Comparison of ENCODE assay signal across 10 cellular contexts in genomic region chr10:119893845-119894427, GRCh38. TPM values are rescaled to one million over a fixed set of nuclear protein-coding genes. Genes with fewer than 3 reads are reported as not detected.
DNase-seq lines count a peak whose midpoint lies in the region; ATAC-seq and TF ChIP-seq lines count a peak whose summit lies in the region.
"Had no signal": no experiment of that assay in that cellular context is flagged by ENCODE, and none has a peak within 500 bp of the region (broad histone marks: within the 10 kb centered on the region; RNA-seq: fewer than 3 reads in every experiment).

No MANE protein-coding gene starts in this region.

- H3K9ac ChIP-seq in DND-41 (ENCODE audit: low read depth, low read length) = peak overlapping the region; percentile 82; the same call in 1 of the 2 replicates
- H3K9ac ChIP-seq in OCI-LY1 (ENCODE audit: low read length) = no peak overlapping the region; the same call in 1 of the 2 replicates

- H3F3A ChIP-seq in OCI-LY1 (ENCODE audit: insufficient read depth, low read length) = no peaks in the 10 kb centered on the region

- peaks cover 20% of the 10 kb centered on the region for H3K36me3 Mint-ChIP-seq in effector memory CD8-positive, alpha-beta T cell (ENCODE audit: insufficient read depth)
- peaks cover 7% of the 10 kb centered on the region for H3K36me3 Mint-ChIP-seq in osteocyte (ENCODE audit: unreplicated experiment)

- H3K4me2 ChIP-seq in DND-41 (ENCODE audit: insufficient read depth, low read length) = peak overlapping the region; percentile 78
- H3K4me2 ChIP-seq in OCI-LY1 (ENCODE audit: low read length) = peak overlapping the region; percentile 96

- no peaks in the 10 kb centered on the region for H3K27me3 ChIP-seq in DND-41 (ENCODE audit: insufficient read depth, low read length, poor library complexity)
- H3K27me3 ChIP-seq in OCI-LY1 (ENCODE audit: insufficient read depth, low read length) = no peaks in the 10 kb centered on the region

- no peak for TF ChIP-seq CTCF in DND-41 (IDR thresholded peaks at IDR 0.05; ENCODE audit: borderline replicate concordance, extremely low read depth, low read length, poor library complexity, severe bottlenecking)
- TF ChIP-seq CTCF in OCI-LY1 (IDR thresholded peaks at IDR 0.05; ENCODE audit: low read length) = no peak
- no peak for TF ChIP-seq CTCF in osteocyte (IDR thresholded peaks at IDR 0.05)

- H3K27me3 Mint-ChIP-seq in effector memory CD8-positive, alpha-beta T cell = no peaks in the 10 kb centered on the region
- H3K27me3 Mint-ChIP-seq in osteocyte (ENCODE audit: unreplicated experiment) = no peaks in the 10 kb centered on the region

- peak overlapping the region; percentile 97 to 98 for H3K4me3 Mint-ChIP-seq in effector memory CD8-positive, alpha-beta T cell
- peak overlapping the region; percentile 97 for H3K4me3 Mint-ChIP-seq in osteocyte (ENCODE audit: unreplicated experiment)

- H3K79me2 ChIP-seq in DND-41 (ENCODE audit: insufficient read depth, low read length) (peaks cover 63% of the 10 kb centered on the region), OCI-LY1 (ENCODE audit: insufficient read depth, low read length) (peaks cover 33% of the 10 kb centered on the region)

- H2AFZ ChIP-seq in DND-41 (ENCODE audit: low read depth, low read length) = no peak overlapping the region
- no peak overlapping the region for H2AFZ ChIP-seq in OCI-LY1 (ENCODE audit: low read length)

- no peak for DNase-seq in DND-41
- DNase-seq in effector memory CD8-positive, alpha-beta T cell = no peak
- DNase-seq in osteocyte (ENCODE audit: extremely low spot score, unreplicated experiment) = no peak
- no peak for DNase-seq in amygdala (lab: John Stamatoyannopoulos, UW)
- no peak for DNase-seq in midbrain (lab: John Stamatoyannopoulos, UW)
- DNase-seq in NCI-H510A treated with DMSO at 0.1 percent for 48 hours (lab: John Stamatoyannopoulos, UW) = no peak
- DNase-seq: activated CD8-positive, alpha-beta memory T cell treated with anti-CD3 and anti-CD28 coated beads, Interleukin-2, amount 50 U/mL, for 48 hours; NCI-H226 had no signal

- peak overlapping the region; percentile 96 to 97 for H3K27ac Mint-ChIP-seq in effector memory CD8-positive, alpha-beta T cell
- H3K27ac Mint-ChIP-seq in osteocyte (ENCODE audit: unreplicated experiment) = peak overlapping the region; percentile 39

- H3K36me3 ChIP-seq in DND-41 (ENCODE audit: insufficient read depth, low read length) = peaks cover 9% of the 10 kb centered on the region
- H3K36me3 ChIP-seq in OCI-LY1 (ENCODE audit: insufficient read depth, low read length) = peaks cover 9% of the 10 kb centered on the region; the same call in 1 of the 2 replicates

- no peaks in the 10 kb centered on the region for H3K9me3 Mint-ChIP-seq in effector memory CD8-positive, alpha-beta T cell
- H3K9me3 Mint-ChIP-seq in osteocyte (ENCODE audit: unreplicated experiment) = no peaks in the 10 kb centered on the region

- H3K9me3 ChIP-seq in DND-41 (ENCODE audit: insufficient read depth, low read length, severe bottlenecking) = no peaks in the 10 kb centered on the region
- H3K9me3 ChIP-seq in OCI-LY1 (ENCODE audit: low read length) = no peaks in the 10 kb centered on the region

- H3K4me3 ChIP-seq in DND-41 (ENCODE audit: low read depth in 1 of 2, low read length in 2 of 2) = peak overlapping the region in 1 of 2 experiments; percentile 40; a peak in 2 of 4 replicates
- H3K4me3 ChIP-seq in OCI-LY1 (ENCODE audit: low read depth, low read length, poor library complexity, severe bottlenecking) = peak overlapping the region; percentile 79

- H3K27ac ChIP-seq in DND-41 (ENCODE audit: low read length) (no peak overlapping the region), OCI-LY1 (ENCODE audit: low read depth, low read length, poor library complexity, severe bottlenecking) (no peak overlapping the region)

- no peak for ATAC-seq in DND-41 (ENCODE audit: insufficient read depth, low read depth)
- no peak for ATAC-seq in effector memory CD8-positive, alpha-beta T cell (replicated peaks)
- no peak for ATAC-seq in HG02610 (IDR thresholded peaks at IDR 0.05; ENCODE audit: unreplicated experiment)

- H3K4me1 ChIP-seq in DND-41 (ENCODE audit: insufficient read depth, low read length) (peaks cover 45% of the 10 kb centered on the region), OCI-LY1 (ENCODE audit: insufficient read depth, low read length, severe bottlenecking) (peaks cover 23% of the 10 kb centered on the region)

- peaks cover 43 to 52% of the 10 kb centered on the region in 2 donors for H3K4me1 Mint-ChIP-seq in effector memory CD8-positive, alpha-beta T cell (ENCODE audit: low read depth in 2 of 2)
- peaks cover 44% of the 10 kb centered on the region for H3K4me1 Mint-ChIP-seq in osteocyte (ENCODE audit: unreplicated experiment)

- H4K20me1 ChIP-seq in DND-41 (ENCODE audit: insufficient read depth, low read length) = 0 out of 2 replicates have a peak, but pooled peaks cover 3% of the 10 kb centered on the region
- no peaks in the 10 kb centered on the region for H4K20me1 ChIP-seq in OCI-LY1 (ENCODE audit: insufficient read depth, low read length)

- H3K9me2 ChIP-seq in OCI-LY1 (ENCODE audit: low read depth, low read length) = no peaks in the 10 kb centered on the region

RNA-seq across cellular contexts. Expression of gene SEC23IP, which starts 1.4 kb away (rescaled TPM):
- 64.6 and 78.9 TPM in 2 replicates for total RNA-seq in osteocyte

RNA-seq across cellular contexts. Expression of gene MCMBP, which starts 21.3 kb away (rescaled TPM):
- total RNA-seq in osteocyte = 43.5 and 50.4 TPM in 2 replicates
